20 cellular contexts compared by ENCODE assay signal in the genomic region with DNA sequence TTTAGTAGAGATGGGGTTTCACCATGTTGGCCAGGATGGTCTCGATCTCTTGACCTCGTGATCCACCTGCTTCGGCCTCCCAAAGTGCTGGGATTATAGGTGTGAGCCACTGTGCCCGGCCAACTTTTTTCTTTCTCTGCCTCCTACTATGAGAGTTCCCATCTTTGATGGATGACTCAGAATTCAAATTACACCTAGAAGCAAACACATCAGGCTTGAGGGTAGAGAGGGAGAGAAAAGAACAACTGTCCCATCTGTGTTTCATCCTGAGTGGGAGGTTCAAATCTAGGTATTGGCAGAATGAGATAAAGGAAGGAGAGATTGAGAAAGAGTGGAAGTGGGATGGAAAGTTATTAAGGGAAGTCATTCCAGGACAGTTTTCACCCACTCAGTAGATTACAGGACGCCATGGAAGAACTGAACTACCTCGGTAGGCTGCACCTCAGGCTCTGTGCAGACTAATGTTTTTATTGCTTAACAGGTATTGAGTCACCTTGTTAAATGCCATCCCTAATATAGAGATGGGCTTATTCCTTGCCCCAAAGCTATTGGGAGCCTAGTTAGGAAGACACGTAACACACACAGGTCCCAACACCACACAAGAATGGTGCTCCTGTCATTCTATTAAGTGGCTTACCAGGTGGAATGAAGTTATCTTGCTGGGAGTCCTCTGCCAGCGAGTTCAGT.
A peak's percentile ranks its signal among the peaks of the same experiment; 100 is the strongest.
DNase-seq lines count a peak whose midpoint lies in the region; ATAC-seq and TF ChIP-seq lines count a peak whose summit lies in the region.
"Had no signal": no experiment of that assay in that cellular context is flagged by ENCODE, and none has a peak within 500 bp of the region (broad histone marks: within the 10 kb centered on the region; RNA-seq: fewer than 3 reads in every experiment).

No MANE protein-coding gene starts in this region.

- H3K4me2 ChIP-seq in PC-3 (ENCODE audit: low read length): peak overlapping the region; percentile 56
- H3K4me2 ChIP-seq in mammary epithelial cell (ENCODE audit: insufficient read depth, low read depth, low read length): peak overlapping the region; percentile 40

- BruUV-seq in PC-3 (replicated peaks; lab: Mats Ljungman, UMichigan) (no TSS peak), mammary epithelial cell (replicated peaks; lab: Mats Ljungman, UMichigan) (no TSS peak)

- H3K4me3 Mint-ChIP-seq in mesothelial cell of epicardium: no peak overlapping the region
- H3K4me3 Mint-ChIP-seq in effector memory CD8-positive, alpha-beta T cell: no peak overlapping the region
- H3K4me3 Mint-ChIP-seq: CD14-positive monocyte, H9 had no signal

- H3K27me3 ChIP-seq in PC-3 (ENCODE audit: low read length) (no peaks in the 10 kb centered on the region), mammary epithelial cell (ENCODE audit: insufficient read depth, low read length) (no peaks in the 10 kb centered on the region)

- dilution Hi-C loops in mammary epithelial cell (cut with HindIII; ENCODE audit: low sequenced_read_pairs): no loop called here

- peak; percentile 67 for ATAC-seq in PC-3
- no peak for ATAC-seq in effector memory CD8-positive, alpha-beta T cell (replicated peaks)
- ATAC-seq: HepG2, SK-N-SH treated with all-trans-retinoic acid at 6 μM for 48 hours had no signal

- no peaks in the 10 kb centered on the region for H3F3A ChIP-seq in PC-3 (ENCODE audit: low read length, unreplicated experiment)

- H3K9me2 ChIP-seq in PC-3 (replicated peaks; ENCODE audit: low read length): no peaks in the 10 kb centered on the region

- CTCF ChIA-PET in PC-3 (lab: Charles Lee): no interaction called here
- CTCF ChIA-PET in mammary epithelial cell (lab: Charles Lee; ENCODE audit: low non-redundant PET): no interaction called here

- peaks cover 10% of the 10 kb centered on the region for H3K9me3 Mint-ChIP-seq in mesothelial cell of epicardium
- H3K9me3 Mint-ChIP-seq in effector memory CD8-positive, alpha-beta T cell: peaks cover 0 to 8% of the 10 kb centered on the region in 2 donors
- H3K9me3 Mint-ChIP-seq: H9 had no signal

- H3K79me2 ChIP-seq in PC-3 (ENCODE audit: low read length): no peaks in the 10 kb centered on the region
- no peaks in the 10 kb centered on the region for H3K79me2 ChIP-seq in mammary epithelial cell (ENCODE audit: insufficient read depth, low read length)

- no peak for TF ChIP-seq CTCF in PC-3 (conservative IDR thresholded peaks at IDR 0.05; ENCODE audit: low read depth, low read length)
- TF ChIP-seq CTCF in mammary epithelial cell (conservative IDR thresholded peaks at IDR 0.05 in 1 of 2, IDR thresholded peaks at IDR 0.05 in 1 of 2; ENCODE audit: extremely low read depth in 1 of 2, insufficient read depth in 1 of 2, low read depth in 1 of 2, low read length in 2 of 2): no peak
- TF ChIP-seq CTCF in mesothelial cell of epicardium (IDR thresholded peaks at IDR 0.05; ENCODE audit: unreplicated experiment): no peak

- H3K9me3 ChIP-seq in PC-3 (ENCODE audit: low read length) (no peaks in the 10 kb centered on the region), mammary epithelial cell (replicated peaks; ENCODE audit: insufficient read depth, low read length) (peaks cover under 1% of the 10 kb centered on the region)

- H2AFZ ChIP-seq in PC-3 (ENCODE audit: low read length) (no peak overlapping the region), mammary epithelial cell (ENCODE audit: low read depth, low read length) (peak overlapping the region; percentile 46)

- peaks cover 33% of the 10 kb centered on the region for H3K4me1 Mint-ChIP-seq in mesothelial cell of epicardium
- H3K4me1 Mint-ChIP-seq in effector memory CD8-positive, alpha-beta T cell (ENCODE audit: low read depth in 2 of 2): no peaks in the 10 kb centered on the region

- H3K4me3 ChIP-seq in PC-3 (ENCODE audit: low read length) (no peak overlapping the region), mammary epithelial cell (replicated peaks in 1 of 3; ENCODE audit: insufficient read depth in 1 of 3, low read depth in 2 of 3, low read length in 3 of 3) (no peak overlapping the region)

- no peaks in the 10 kb centered on the region for H4K20me1 ChIP-seq in PC-3 (ENCODE audit: low read length)
- no peaks in the 10 kb centered on the region for H4K20me1 ChIP-seq in mammary epithelial cell (ENCODE audit: insufficient read depth, low read length)

- WGBS in mammary epithelial cell (ENCODE audit: low coverage, missing lambda C conversion rate): 2% methylated on average over 5 of the region's 8 CpGs

- H3K27ac ChIP-seq in PC-3 (ENCODE audit: low read length) (peak overlapping the region; percentile 37), mammary epithelial cell (ENCODE audit: insufficient read depth, low read depth, low read length) (peak overlapping the region; percentile 62)

- POLR2A ChIA-PET in PC-3 (lab: Charles Lee; ENCODE audit: unreplicated experiment): no interaction called here

- H3K27ac Mint-ChIP-seq in mesothelial cell of epicardium: peak overlapping the region; percentile 22
- H3K27ac Mint-ChIP-seq in effector memory CD8-positive, alpha-beta T cell: no peak overlapping the region

- DNase-seq in PC-3 (peak; percentile 85), mammary epithelial cell (peak; percentile 97), mesothelial cell of epicardium (ENCODE audit: low spot score in 2 of 2, unreplicated experiment in 2 of 2) (no peak), glomerular visceral epithelial cell (ENCODE audit: extremely low spot score) (no peak), posterior vena cava (ENCODE audit: low spot score) (no peak), NCI-H526 treated with DMSO at 0.1 percent for 48 hours (lab: John Stamatoyannopoulos, UW) (no peak)
- DNase-seq in effector memory CD8-positive, alpha-beta T cell: no peak
- DNase-seq: ACHN, DMS79 treated with DMSO at 0.1 percent for 48 hours, H9, KBM-7, MV-4-11, NCI-H1694 treated with DMSO at 0.1 percent for 48 hours, NCI-H510A treated with DMSO at 0.1 percent for 48 hours, NCI-H82, OCI-M1, SIG-M5 had no signal

- in situ Hi-C loops in mammary epithelial cell (cut with MboI; ENCODE audit: low sequenced_read_pairs in 2 of 2): no loop called here

- H3K36me3 Mint-ChIP-seq in mesothelial cell of epicardium: peaks cover 23% of the 10 kb centered on the region
- H3K36me3 Mint-ChIP-seq in effector memory CD8-positive, alpha-beta T cell (ENCODE audit: insufficient read depth): no peaks in the 10 kb centered on the region
- H3K36me3 Mint-ChIP-seq: CD14-positive monocyte had no signal

- H3K9ac ChIP-seq in PC-3 (ENCODE audit: low read length): no peak overlapping the region
- no peak overlapping the region for H3K9ac ChIP-seq in mammary epithelial cell (ENCODE audit: insufficient read depth, low read length)

- intact Hi-C loops in PC-3 (cut with micrococcal nuclease) (no loop called here), mammary epithelial cell (cut with micrococcal nuclease) (loop anchor here (1.0 to 5.0 kb wide), 5 partner anchors 68 to 1467 kb away; partner anchors contain the start of gene E2F3), posterior vena cava (cut with DNase I) (no loop called here)

- no peaks in the 10 kb centered on the region for H3K36me3 ChIP-seq in PC-3 (ENCODE audit: low read depth, low read length)
- H3K36me3 ChIP-seq in mammary epithelial cell (ENCODE audit: insufficient read depth, low read length): no peaks in the 10 kb centered on the region

- H3K27me3 Mint-ChIP-seq in mesothelial cell of epicardium (ENCODE audit: low read depth): no peaks in the 10 kb centered on the region
- H3K27me3 Mint-ChIP-seq in effector memory CD8-positive, alpha-beta T cell: peaks cover 0 to 7% of the 10 kb centered on the region in 2 donors

- H3K4me1 ChIP-seq in PC-3 (ENCODE audit: insufficient read depth, low read length) (peaks cover 25% of the 10 kb centered on the region), mammary epithelial cell (ENCODE audit: insufficient read depth, low read length) (peaks cover 28% of the 10 kb centered on the region)

Comparison
In these comparisons a context has a peak if more than half of its experiments do, and no peak if none do; other contexts are left out.
1. DNase-seq: peak in PC-3 (single experiment) and mammary epithelial cell (single experiment); none in mesothelial cell of epicardium (0 of 2), glomerular visceral epithelial cell (single experiment), effector memory CD8-positive, alpha-beta T cell (0 of 3), posterior vena cava (single experiment) and NCI-H526 treated with DMSO at 0.1 percent for 48 hours (single experiment).